Comparison of ENCODE assay signal across 9 cellular contexts in genomic region chr3:97823503-97824004, GRCh38. TPM values are rescaled to one million over a fixed set of nuclear protein-coding genes. Genes with fewer than 3 reads are reported as not detected.
DNase-seq lines count a peak whose midpoint lies in the region; ATAC-seq and TF ChIP-seq lines count a peak whose summit lies in the region.
"Had no signal": no experiment of that assay in that cellular context is flagged by ENCODE, and none has a peak within 500 bp of the region (broad histone marks: within the 10 kb centered on the region; RNA-seq: fewer than 3 reads in every experiment).

No MANE protein-coding gene starts in this region.

- H3K9me3 Mint-ChIP-seq in T-helper 2 cell treated with Interferon-gamma antibody and Interleukin-4, amounts not matched to agents 5 μg/mL and 100 μg/mL, for 36 hours = no peaks in the 10 kb centered on the region
- no peaks in the 10 kb centered on the region for H3K9me3 Mint-ChIP-seq in activated naive CD8-positive, alpha-beta T cell treated with anti-CD3 and anti-CD28 coated beads for 36 hours

- DNase-seq in T-helper 2 cell treated with Interferon-gamma antibody and Interleukin-4, amounts not matched to agents 5 μg/mL and 100 μg/mL, for 36 hours (ENCODE audit: low spot score) = no peak
- DNase-seq in T-helper 2 cell = no peak
- DNase-seq in activated naive CD8-positive, alpha-beta T cell treated with anti-CD3 and anti-CD28 coated beads for 36 hours = no peak
- peak; percentile 7 for DNase-seq in kidney tubule cell (ENCODE audit: low spot score)
- DNase-seq in suprapubic skin (ENCODE audit: low spot score in 2 of 2) = no peak
- DNase-seq in SHP77 treated with DMSO at 0.1 percent for 48 hours (lab: John Stamatoyannopoulos, UW) = no peak
- no peak for DNase-seq in SW 1271 (lab: John Stamatoyannopoulos, UW)
- DNase-seq: NCI-H1436 had no signal

- TF ChIP-seq POLR2A in suprapubic skin (IDR thresholded peaks at IDR 0.05) = no peak

- peaks cover 36% of the 10 kb centered on the region for H3K27me3 Mint-ChIP-seq in T-helper 2 cell treated with Interferon-gamma antibody and Interleukin-4, amounts not matched to agents 5 μg/mL and 100 μg/mL, for 36 hours (ENCODE audit: low read depth)
- H3K27me3 Mint-ChIP-seq in activated naive CD8-positive, alpha-beta T cell treated with anti-CD3 and anti-CD28 coated beads for 36 hours = peaks cover 29% of the 10 kb centered on the region

- H3K36me3 ChIP-seq in suprapubic skin = no peaks in the 10 kb centered on the region

- H3K4me1 Mint-ChIP-seq in T-helper 2 cell treated with Interferon-gamma antibody and Interleukin-4, amounts not matched to agents 5 μg/mL and 100 μg/mL, for 36 hours (ENCODE audit: low read depth) = peaks cover 25% of the 10 kb centered on the region
- peaks cover 17% of the 10 kb centered on the region for H3K4me1 Mint-ChIP-seq in activated naive CD8-positive, alpha-beta T cell treated with anti-CD3 and anti-CD28 coated beads for 36 hours

- H3K36me3 Mint-ChIP-seq in T-helper 2 cell treated with Interferon-gamma antibody and Interleukin-4, amounts not matched to agents 5 μg/mL and 100 μg/mL, for 36 hours (ENCODE audit: low read depth) = peaks cover 1% of the 10 kb centered on the region
- H3K36me3 Mint-ChIP-seq in activated naive CD8-positive, alpha-beta T cell treated with anti-CD3 and anti-CD28 coated beads for 36 hours = no peaks in the 10 kb centered on the region

- H3K27me3 ChIP-seq in suprapubic skin = no peaks in the 10 kb centered on the region

- H3K4me3 Mint-ChIP-seq in T-helper 2 cell treated with Interferon-gamma antibody and Interleukin-4, amounts not matched to agents 5 μg/mL and 100 μg/mL, for 36 hours = peak overlapping the region; percentile 99
- H3K4me3 Mint-ChIP-seq in activated naive CD8-positive, alpha-beta T cell treated with anti-CD3 and anti-CD28 coated beads for 36 hours = peak overlapping the region; percentile 94

- ATAC-seq in HG03175 (IDR thresholded peaks at IDR 0.05; ENCODE audit: unreplicated experiment) = no peak

- WGBS in suprapubic skin = 13% methylated on average over 7 of the region's 7 CpGs

- TF ChIP-seq CTCF in suprapubic skin (IDR thresholded peaks at IDR 0.05) = no peak

- no peak for TF ChIP-seq EP300 in suprapubic skin (IDR thresholded peaks at IDR 0.05)

- H3K27ac Mint-ChIP-seq in T-helper 2 cell treated with Interferon-gamma antibody and Interleukin-4, amounts not matched to agents 5 μg/mL and 100 μg/mL, for 36 hours = no peak overlapping the region
- H3K27ac Mint-ChIP-seq in activated naive CD8-positive, alpha-beta T cell treated with anti-CD3 and anti-CD28 coated beads for 36 hours = no peak overlapping the region

- peak overlapping the region; percentile 26 for H3K27ac ChIP-seq in suprapubic skin

- peaks cover 34% of the 10 kb centered on the region for H3K4me1 ChIP-seq in suprapubic skin

- H3K9me3 ChIP-seq in suprapubic skin = no peaks in the 10 kb centered on the region

- H3K4me3 ChIP-seq in suprapubic skin = peak overlapping the region; percentile 73

RNA-seq across cellular contexts. Expression of gene CRYBG3, which starts 1.7 kb away (rescaled TPM):
- total RNA-seq in activated naive CD8-positive, alpha-beta T cell treated with anti-CD3 and anti-CD28 coated beads for 36 hours = 1 to 10 TPM; 2.2 to 2.5 TPM
- 10 to 100 TPM; 28.8 to 49.6 (median 33.3) TPM for total RNA-seq in suprapubic skin

RNA-seq across cellular contexts. Expression of gene ARL6, which starts 59.0 kb away (rescaled TPM):
- 1 to 10 TPM; 6.9 to 7.0 TPM for total RNA-seq in activated naive CD8-positive, alpha-beta T cell treated with anti-CD3 and anti-CD28 coated beads for 36 hours
- 1 to 10 TPM; 4.5 to 9.1 (median 7.5) TPM for total RNA-seq in suprapubic skin

Comparison
In these comparisons a context has a peak if more than half of its experiments do, and no peak if none do; other contexts are left out.
1. RNA of gene CRYBG3, which starts 1.7 kb away (total RNA-seq): 28.8 to 49.6 TPM in suprapubic skin; 2.2 to 2.5 TPM in activated naive CD8-positive, alpha-beta T cell treated with anti-CD3 and anti-CD28 coated beads for 36 hours; every median in the first group is over 4 times any median in the second.